Comparison of ENCODE assay signal across 8 cellular contexts in the genomic region with DNA sequence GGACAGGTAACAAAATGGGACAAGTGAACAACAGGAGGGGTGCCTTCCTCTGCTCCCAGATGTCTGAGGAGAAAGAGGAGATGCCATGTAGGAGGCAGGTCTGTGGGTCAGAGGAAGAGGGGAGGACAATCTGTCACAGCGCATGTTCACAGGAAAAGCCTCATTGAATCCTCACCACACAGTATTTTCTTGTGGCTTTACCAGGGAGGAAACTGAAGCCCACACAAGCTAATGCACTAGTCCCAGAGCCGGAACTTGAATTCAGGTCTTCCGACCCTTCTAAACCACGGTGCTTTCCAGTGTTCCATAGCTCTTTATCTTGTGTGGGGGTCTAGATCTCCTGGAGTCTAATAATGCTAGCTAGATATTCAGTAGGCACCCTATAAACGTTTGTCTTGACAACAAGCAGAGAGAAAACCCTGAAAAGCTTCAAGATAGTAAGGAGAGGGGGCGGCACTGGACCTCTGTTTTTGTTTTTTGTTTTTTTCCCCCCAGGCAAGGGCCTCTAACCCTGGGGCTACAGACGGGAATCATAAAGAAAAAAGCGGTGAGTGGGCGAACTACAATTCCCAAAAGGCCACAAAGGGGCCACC. TPM values are rescaled to one million over a fixed set of nuclear protein-coding genes. Genes with fewer than 3 reads are reported as not detected.
DNase-seq lines count a peak whose midpoint lies in the region; ATAC-seq and TF ChIP-seq lines count a peak whose summit lies in the region.

No MANE protein-coding gene starts in this region.

- H3K27ac ChIP-seq in left ventricle myocardium inferior (replicated peaks) (peak overlapping the region; percentile 83), neural cell (ENCODE audit: low read length) (no peak overlapping the region)

- DNase-seq in left ventricle myocardium inferior (no peak), Right ventricle myocardium inferior (ENCODE audit: missing footprints) (no peak), NB4 (ENCODE audit: low read depth) (peak; percentile 84), NK-92 (lab: John Stamatoyannopoulos, UW; ENCODE audit: unreplicated experiment) (no peak), NCI-H2196 treated with DMSO at 0.1 percent for 48 hours (lab: John Stamatoyannopoulos, UW; ENCODE audit: unreplicated experiment) (no peak)
- DNase-seq in central memory CD8-positive, alpha-beta T cell (ENCODE audit: low spot score in 2 of 2), result no peak
- DNase-seq in stimulated activated CD4-positive, alpha-beta T cell treated with anti-CD3 and anti-CD28 coated beads, Interleukin-15, amount 100 ng/mL, for 24 hours, result no peak

- peak overlapping the region; percentile 86 for H3K27ac Mint-ChIP-seq in central memory CD8-positive, alpha-beta T cell (ENCODE audit: low read depth)

- TF ChIP-seq EP300 in neural cell (conservative IDR thresholded peaks at IDR 0.05; ENCODE audit: poor library complexity, severe bottlenecking), result no peak

- H3K4me3 ChIP-seq in left ventricle myocardium inferior, result peak overlapping the region; percentile 83
- peak overlapping the region; percentile 87 for H3K4me3 ChIP-seq in NB4 (ENCODE audit: low read depth, low read length)
- H3K4me3 ChIP-seq in neural cell (ENCODE audit: low read length), result peak overlapping the region; percentile 79

- intact Hi-C loops in left ventricle myocardium inferior (cut with micrococcal nuclease) (no loop called here), Right ventricle myocardium inferior (cut with DNase I) (no loop called here)

- no peaks in the 10 kb centered on the region for H3K79me2 ChIP-seq in neural cell (replicated peaks; ENCODE audit: insufficient read depth, low read length)

- no peaks in the 10 kb centered on the region for H4K20me1 ChIP-seq in neural cell (ENCODE audit: insufficient read depth)

- H3F3A ChIP-seq in neural cell (ENCODE audit: insufficient read depth, low read length, poor library complexity, severe bottlenecking), result no peaks in the 10 kb centered on the region

- TF ChIP-seq RAD21 in neural cell (conservative IDR thresholded peaks at IDR 0.05), result no peak

- H3K27me3 ChIP-seq in left ventricle myocardium inferior (ENCODE audit: low read depth), result peaks cover 37% of the 10 kb centered on the region
- peaks cover 38% of the 10 kb centered on the region for H3K27me3 ChIP-seq in neural cell (ENCODE audit: insufficient read depth, low read depth, low read length)

- H3K9me3 ChIP-seq in left ventricle myocardium inferior (replicated peaks), result no peaks in the 10 kb centered on the region
- no peaks in the 10 kb centered on the region for H3K9me3 ChIP-seq in neural cell (ENCODE audit: low read length)

- TF ChIP-seq CTCF in left ventricle myocardium inferior (IDR thresholded peaks at IDR 0.05; ENCODE audit: borderline replicate concordance) (peak; percentile 39), NB4 (IDR thresholded peaks at IDR 0.05; ENCODE audit: low read depth, low read length) (no peak), neural cell (IDR thresholded peaks at IDR 0.05; ENCODE audit: poor library complexity, severe bottlenecking) (no peak)

- H3K9me2 ChIP-seq in neural cell (ENCODE audit: insufficient read depth, low read length), result no peaks in the 10 kb centered on the region

- H3K9ac ChIP-seq in neural cell (ENCODE audit: low read length), result no peak overlapping the region

- peak overlapping the region; percentile 95 for H3K4me3 Mint-ChIP-seq in central memory CD8-positive, alpha-beta T cell

- H3K9me3 Mint-ChIP-seq in central memory CD8-positive, alpha-beta T cell, result no peaks in the 10 kb centered on the region

- H3K27me3 Mint-ChIP-seq in central memory CD8-positive, alpha-beta T cell, result peaks cover 38% of the 10 kb centered on the region

- peaks cover 16% of the 10 kb centered on the region for H3K36me3 Mint-ChIP-seq in central memory CD8-positive, alpha-beta T cell (ENCODE audit: insufficient read depth)

- H3K4me1 ChIP-seq in left ventricle myocardium inferior, result peaks cover 54% of the 10 kb centered on the region

- peaks cover 35% of the 10 kb centered on the region for H3K4me1 Mint-ChIP-seq in central memory CD8-positive, alpha-beta T cell

- H3K36me3 ChIP-seq in left ventricle myocardium inferior, result peaks cover 29% of the 10 kb centered on the region
- H3K36me3 ChIP-seq in neural cell (ENCODE audit: insufficient read depth, low read length), result no peaks in the 10 kb centered on the region

- ATAC-seq in Right ventricle myocardium inferior, result no peak
- peak; percentile 34 for ATAC-seq in central memory CD8-positive, alpha-beta T cell (replicated peaks; ENCODE audit: extremely low read depth, poor library complexity, severe bottlenecking)

- TF ChIP-seq POLR2A in NB4 (IDR thresholded peaks at IDR 0.05; ENCODE audit: extremely low read depth, insufficient read length), result no peak

- peak overlapping the region; percentile 31 for H3K4me2 ChIP-seq in neural cell (ENCODE audit: low read length)

- H2AFZ ChIP-seq in neural cell (ENCODE audit: low read depth, low read length), result no peak overlapping the region

TF ChIP-seq in neural cell, 6 proteins besides CTCF, POLR2A, EP300 and RAD21:
- TF ChIP-seq SMC3 (conservative IDR thresholded peaks at IDR 0.05; ENCODE audit: poor library complexity), result no peak
- no peak for TF ChIP-seq EZH2 (IDR thresholded peaks at IDR 0.05; ENCODE audit: borderline replicate concordance, insufficient read depth, low read length, poor library complexity, severe bottlenecking)
- TF ChIP-seq, protein P1, sequence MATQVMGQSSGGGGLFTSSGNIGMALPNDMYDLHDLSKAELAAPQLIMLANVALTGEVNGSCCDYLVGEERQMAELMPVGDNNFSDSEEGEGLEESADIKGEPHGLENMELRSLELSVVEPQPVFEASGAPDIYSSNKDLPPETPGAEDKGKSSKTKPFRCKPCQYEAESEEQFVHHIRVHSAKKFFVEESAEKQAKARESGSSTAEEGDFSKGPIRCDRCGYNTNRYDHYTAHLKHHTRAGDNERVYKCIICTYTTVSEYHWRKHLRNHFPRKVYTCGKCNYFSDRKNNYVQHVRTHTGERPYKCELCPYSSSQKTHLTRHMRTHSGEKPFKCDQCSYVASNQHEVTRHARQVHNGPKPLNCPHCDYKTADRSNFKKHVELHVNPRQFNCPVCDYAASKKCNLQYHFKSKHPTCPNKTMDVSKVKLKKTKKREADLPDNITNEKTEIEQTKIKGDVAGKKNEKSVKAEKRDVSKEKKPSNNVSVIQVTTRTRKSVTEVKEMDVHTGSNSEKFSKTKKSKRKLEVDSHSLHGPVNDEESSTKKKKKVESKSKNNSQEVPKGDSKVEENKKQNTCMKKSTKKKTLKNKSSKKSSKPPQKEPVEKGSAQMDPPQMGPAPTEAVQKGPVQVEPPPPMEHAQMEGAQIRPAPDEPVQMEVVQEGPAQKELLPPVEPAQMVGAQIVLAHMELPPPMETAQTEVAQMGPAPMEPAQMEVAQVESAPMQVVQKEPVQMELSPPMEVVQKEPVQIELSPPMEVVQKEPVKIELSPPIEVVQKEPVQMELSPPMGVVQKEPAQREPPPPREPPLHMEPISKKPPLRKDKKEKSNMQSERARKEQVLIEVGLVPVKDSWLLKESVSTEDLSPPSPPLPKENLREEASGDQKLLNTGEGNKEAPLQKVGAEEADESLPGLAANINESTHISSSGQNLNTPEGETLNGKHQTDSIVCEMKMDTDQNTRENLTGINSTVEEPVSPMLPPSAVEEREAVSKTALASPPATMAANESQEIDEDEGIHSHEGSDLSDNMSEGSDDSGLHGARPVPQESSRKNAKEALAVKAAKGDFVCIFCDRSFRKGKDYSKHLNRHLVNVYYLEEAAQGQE (IDR thresholded peaks at IDR 0.05; ENCODE audit: borderline replicate concordance), result no peak
- TF ChIP-seq TAF1 (IDR thresholded peaks at IDR 0.05; ENCODE audit: low read depth), result no peak
- no peak for TF ChIP-seq MXI1 (conservative IDR thresholded peaks at IDR 0.05; ENCODE audit: poor library complexity, severe bottlenecking)
- TF ChIP-seq POLR2AphosphoS5 (IDR thresholded peaks at IDR 0.05), result no peak

RNA-seq across cellular contexts. Expression of a gene that starts 0.4 kb away (rescaled TPM):
- total RNA-seq in left ventricle myocardium inferior (22.9 TPM), Right ventricle myocardium inferior (32.8 TPM)
- polyA plus RNA-seq in neural cell, result 38.2 and 42.2 TPM in 2 replicates
- polyA minus RNA-seq in neural cell, result 19.0 and 22.9 TPM in 2 replicates

RNA-seq across cellular contexts. Expression of a gene that starts 12.5 kb away (rescaled TPM):
- total RNA-seq in left ventricle myocardium inferior (0.44 TPM), Right ventricle myocardium inferior (0.60 TPM)
- 0.53 TPM in 1 of 2 replicates, not detected in the other for polyA plus RNA-seq in neural cell
- polyA minus RNA-seq in neural cell, result not detected in 2 replicates

RNA-seq across cellular contexts. Expression of a gene that starts 21.9 kb away (rescaled TPM):
- total RNA-seq in left ventricle myocardium inferior, result 0.69 TPM
- total RNA-seq in Right ventricle myocardium inferior, result 1.2 TPM
- 1.3 and 2.9 TPM in 2 replicates for polyA plus RNA-seq in neural cell
- polyA minus RNA-seq in neural cell, result 0.49 and 0.93 TPM in 2 replicates
